8 cellular contexts compared by ENCODE assay signal in genomic region chr17:7549401-7550055, GRCh38. TPM values are rescaled to one million over a fixed set of nuclear protein-coding genes. Genes with fewer than 3 reads are reported as not detected.
A peak's percentile ranks its signal among the peaks of the same experiment; 100 is the strongest.
DNase-seq lines count a peak whose midpoint lies in the region; ATAC-seq and TF ChIP-seq lines count a peak whose summit lies in the region.

No MANE protein-coding gene starts in this region.

- no peaks in the 10 kb centered on the region for H3K27me3 ChIP-seq in left ventricle myocardium inferior (ENCODE audit: low read depth)

- intact Hi-C loops in activated naive CD4-positive, alpha-beta T cell treated with anti-CD3 and anti-CD28 coated beads for 36 hours (cut with micrococcal nuclease), result loop anchor here (1.0 to 2.0 kb wide), 4 partner anchors 12 to 114 kb away; partner anchors contain the start of genes POLR2A, SENP3 and TMEM102
- intact Hi-C loops in left ventricle myocardium inferior (cut with micrococcal nuclease) (no loop called here), sciatic nerve (cut with DNase I) (no loop called here)

- H3K27ac Mint-ChIP-seq in HFFc6, result peak overlapping the region; percentile 36; the same call in 1 of the 2 replicates
- H3K27ac Mint-ChIP-seq in activated naive CD4-positive, alpha-beta T cell treated with anti-CD3 and anti-CD28 coated beads for 36 hours, result peak overlapping the region; percentile 25

- H3K9me3 ChIP-seq in left ventricle myocardium inferior (replicated peaks), result no peaks in the 10 kb centered on the region

- H3K27ac ChIP-seq in left ventricle myocardium inferior (replicated peaks), result peak overlapping the region; percentile 96

- no peak for DNase-seq in HFFc6
- peak; percentile 54 for DNase-seq in activated naive CD4-positive, alpha-beta T cell treated with anti-CD3 and anti-CD28 coated beads for 36 hours
- DNase-seq in left ventricle myocardium inferior, result peak; percentile 26
- DNase-seq in sciatic nerve (ENCODE audit: low spot score), result no peak
- DNase-seq in NCI-H82 treated with DMSO at 0.1 percent for 48 hours (lab: John Stamatoyannopoulos, UW; ENCODE audit: unreplicated experiment), result no peak
- no peak for DNase-seq in RKO (ENCODE audit: low spot score)

- H3K4me3 ChIP-seq in left ventricle myocardium inferior, result peak overlapping the region; percentile 89

- no peaks in the 10 kb centered on the region; the same call in 1 of the 2 replicates for H3K36me3 Mint-ChIP-seq in HFFc6 (ENCODE audit: low read depth)
- H3K36me3 Mint-ChIP-seq in activated naive CD4-positive, alpha-beta T cell treated with anti-CD3 and anti-CD28 coated beads for 36 hours (ENCODE audit: low read depth), result no peaks in the 10 kb centered on the region

- H3K9me3 Mint-ChIP-seq in HFFc6, result no peaks in the 10 kb centered on the region
- H3K9me3 Mint-ChIP-seq in activated naive CD4-positive, alpha-beta T cell treated with anti-CD3 and anti-CD28 coated beads for 36 hours, result no peaks in the 10 kb centered on the region

- peaks cover 14% of the 10 kb centered on the region for H3K4me1 Mint-ChIP-seq in HFFc6 (ENCODE audit: low read depth)
- peaks cover 51% of the 10 kb centered on the region for H3K4me1 Mint-ChIP-seq in activated naive CD4-positive, alpha-beta T cell treated with anti-CD3 and anti-CD28 coated beads for 36 hours (ENCODE audit: low read depth)

- no peaks in the 10 kb centered on the region for H3K27me3 Mint-ChIP-seq in HFFc6 (ENCODE audit: insufficient read depth)
- no peaks in the 10 kb centered on the region for H3K27me3 Mint-ChIP-seq in activated naive CD4-positive, alpha-beta T cell treated with anti-CD3 and anti-CD28 coated beads for 36 hours (ENCODE audit: low read depth)

- TF ChIP-seq CTCF in HFFc6 (IDR thresholded peaks at IDR 0.05), result no peak
- TF ChIP-seq CTCF in left ventricle myocardium inferior (IDR thresholded peaks at IDR 0.05; ENCODE audit: borderline replicate concordance), result no peak

- ATAC-seq in sciatic nerve, result peak; percentile 71
- no peak for ATAC-seq in GM18861 (IDR thresholded peaks at IDR 0.05; ENCODE audit: unreplicated experiment)
- no peak for ATAC-seq in GM21717 (IDR thresholded peaks at IDR 0.05; ENCODE audit: unreplicated experiment)

- peak overlapping the region; percentile 77 for H3K4me3 Mint-ChIP-seq in HFFc6
- peak overlapping the region; percentile 65 for H3K4me3 Mint-ChIP-seq in activated naive CD4-positive, alpha-beta T cell treated with anti-CD3 and anti-CD28 coated beads for 36 hours

- peaks cover 41% of the 10 kb centered on the region for H3K4me1 ChIP-seq in left ventricle myocardium inferior

- CTCF ChIA-PET in activated naive CD4-positive, alpha-beta T cell treated with anti-CD3 and anti-CD28 coated beads for 36 hours (lab: Charles Lee), result interaction anchor here (0.6 to 2.5 kb wide), 4 partner anchors 11 to 293 kb away, joined by 3 to 14 read pairs (median 4); no protein-coding TSS in a partner anchor

- H3K36me3 ChIP-seq in left ventricle myocardium inferior, result peaks cover 17% of the 10 kb centered on the region

RNA-seq across cellular contexts. Expression of gene TNFSF12, which starts 0.7 kb away (rescaled TPM):
- total RNA-seq in HFFc6 (2021; fragmentation: NEBNext Ultra II Directional; extraction: Animal tissue kit (Norgen Biotek cat#: 25700)), result 10 to 100 TPM; 22.0 to 28.3 (median 25.4) TPM
- 1 to 10 TPM; 5.8 to 7.4 TPM for total RNA-seq in activated naive CD4-positive, alpha-beta T cell treated with anti-CD3 and anti-CD28 coated beads for 36 hours
- total RNA-seq in left ventricle myocardium inferior (29.9 TPM), sciatic nerve (63.9 TPM)

RNA-seq across cellular contexts. Expression of gene TNFSF13, which starts 9.0 kb away (rescaled TPM):
- 1 to 10 TPM; 1.2 to 2.8 (median 1.5) TPM for total RNA-seq in HFFc6 (2021; fragmentation: NEBNext Ultra II Directional; extraction: Animal tissue kit (Norgen Biotek cat#: 25700))
- total RNA-seq in activated naive CD4-positive, alpha-beta T cell treated with anti-CD3 and anti-CD28 coated beads for 36 hours, result 1 to 10 TPM; 2.1 to 2.6 TPM
- total RNA-seq in left ventricle myocardium inferior, result 6.3 TPM
- 32.7 TPM for total RNA-seq in sciatic nerve

RNA-seq across cellular contexts. Expression of gene SENP3, which starts 12.2 kb away (rescaled TPM):
- 10 to 100 TPM; 53.9 to 70.3 (median 60.3) TPM for total RNA-seq in HFFc6 (2021; fragmentation: NEBNext Ultra II Directional; extraction: Animal tissue kit (Norgen Biotek cat#: 25700))
- total RNA-seq in activated naive CD4-positive, alpha-beta T cell treated with anti-CD3 and anti-CD28 coated beads for 36 hours, result 10 to 100 TPM; 43.2 to 46.9 TPM
- total RNA-seq in left ventricle myocardium inferior (29.5 TPM), sciatic nerve (39.8 TPM)

RNA-seq across cellular contexts. Expression of gene CD68, which starts 29.9 kb away (rescaled TPM):
- total RNA-seq in HFFc6 (2021; fragmentation: NEBNext Ultra II Directional; extraction: Animal tissue kit (Norgen Biotek cat#: 25700)), result 10 to 100 TPM; 46.6 to 71.7 (median 68.5) TPM
- 10 to 100 TPM; 11.6 to 12.6 TPM for total RNA-seq in activated naive CD4-positive, alpha-beta T cell treated with anti-CD3 and anti-CD28 coated beads for 36 hours
- total RNA-seq in left ventricle myocardium inferior, result 25.5 TPM
- 83.0 TPM for total RNA-seq in sciatic nerve

RNA-seq across cellular contexts. Expression of gene MPDU1, which starts 34.1 kb away (rescaled TPM):
- total RNA-seq in HFFc6 (2021; fragmentation: NEBNext Ultra II Directional; extraction: Animal tissue kit (Norgen Biotek cat#: 25700)), result 10 to 100 TPM; 59.2 to 91.2 (median 68.6) TPM
- 10 to 100 TPM; 48.8 to 53.5 TPM for total RNA-seq in activated naive CD4-positive, alpha-beta T cell treated with anti-CD3 and anti-CD28 coated beads for 36 hours
- total RNA-seq in left ventricle myocardium inferior (24.9 TPM), sciatic nerve (21.4 TPM)

Comparison
In these comparisons a context has a peak if more than half of its experiments do, and no peak if none do; other contexts are left out.
1. DNase-seq: peak in activated naive CD4-positive, alpha-beta T cell treated with anti-CD3 and anti-CD28 coated beads for 36 hours (single experiment) and left ventricle myocardium inferior (single experiment); none in HFFc6 (single experiment), sciatic nerve (single experiment), NCI-H82 treated with DMSO at 0.1 percent for 48 hours (single experiment) and RKO (single experiment).